In genomic region chr11:19432370-19433163, GRCh38 we compare ENCODE assay signal across 8 cellular contexts.
A peak's percentile ranks its signal among the peaks of the same experiment; 100 is the strongest.
DNase-seq lines count a peak whose midpoint lies in the region; ATAC-seq, FAIRE-seq and TF ChIP-seq lines count a peak whose summit lies in the region.

No MANE protein-coding gene starts in this region.

- H3K4me2 ChIP-seq in fibroblast of lung (ENCODE audit: extremely low read depth, insufficient read depth, low read length), result peak overlapping the region; percentile 44

- H3K9me3 ChIP-seq in fibroblast of lung (ENCODE audit: control insufficient read depth, insufficient read depth, low read depth, low read length), result no peaks in the 10 kb centered on the region

- peak; percentile 56 for ATAC-seq in GM21526 (IDR thresholded peaks at IDR 0.05; ENCODE audit: low FRiP score, unreplicated experiment)
- peak; percentile 39 for ATAC-seq in HG03575 (IDR thresholded peaks at IDR 0.05; ENCODE audit: extremely low read depth, insufficient number of reproducible peaks, low FRiP score, unreplicated experiment)

- no peak overlapping the region for H3K4me3 ChIP-seq in fibroblast of lung (replicated peaks in 1 of 4; ENCODE audit: control extremely low read depth in 1 of 4, insufficient read depth in 1 of 4, low read depth in 3 of 4, low read length in 4 of 4)

- H3K27me3 ChIP-seq in fibroblast of lung (ENCODE audit: control insufficient read depth, insufficient read depth, low read length), result no peaks in the 10 kb centered on the region

- no peak overlapping the region for H3K9ac ChIP-seq in fibroblast of lung (ENCODE audit: insufficient read depth, low read length)

- no peaks in the 10 kb centered on the region for H4K20me1 ChIP-seq in fibroblast of lung (ENCODE audit: control insufficient read depth, extremely low read depth, insufficient read depth, low read length)

- H3K4me1 ChIP-seq in fibroblast of lung (ENCODE audit: control insufficient read depth, extremely low read depth, insufficient read depth, low read length), result peaks cover 18% of the 10 kb centered on the region

- no peak for FAIRE-seq in frontal cortex (lab: Jason Lieb, UNC)

- no peaks in the 10 kb centered on the region for H3K79me2 ChIP-seq in fibroblast of lung (ENCODE audit: control insufficient read depth, insufficient read depth, low read length)

- peak overlapping the region; percentile 74 for H2AFZ ChIP-seq in fibroblast of lung (ENCODE audit: low read length)

- no peak for TF ChIP-seq CTCF in fibroblast of lung (conservative IDR thresholded peaks at IDR 0.05 in 1 of 2, IDR thresholded peaks at IDR 0.05 in 1 of 2; ENCODE audit: low read depth in 1 of 2, low read length in 2 of 2)

- peak overlapping the region; percentile 65 for H3K27ac ChIP-seq in fibroblast of lung (ENCODE audit: insufficient read depth, low read length)

- H3K36me3 ChIP-seq in fibroblast of lung (ENCODE audit: control insufficient read depth, insufficient read depth, low read length), result no peaks in the 10 kb centered on the region

- DNase-seq in GM03348 (ENCODE audit: low spot score), result peak; percentile 74
- peak; percentile 91 to 96 for DNase-seq in fibroblast of lung (ENCODE audit: low read depth in 2 of 2)
- no peak for DNase-seq in T-helper 9 cell
- DNase-seq in activated CD4-positive, alpha-beta T cell treated with anti-CD3 and anti-CD28 coated beads for 4 hours, result no peak
- DNase-seq in stimulated activated CD4-positive, alpha-beta T cell treated with anti-CD3 and anti-CD28 coated beads, Interleukin-2, amount 100 ng/mL, for 24 hours, result no peak
- DNase-seq in frontal cortex (ENCODE audit: low spot score in 2 of 2), result no peak

Comparison
In these comparisons a context has a peak if more than half of its experiments do, and no peak if none do; other contexts are left out.
1. DNase-seq: peak in GM03348 (single experiment) and fibroblast of lung (2 of 2); none in T-helper 9 cell (single experiment), activated CD4-positive, alpha-beta T cell treated with anti-CD3 and anti-CD28 coated beads for 4 hours (0 of 2), stimulated activated CD4-positive, alpha-beta T cell treated with anti-CD3 and anti-CD28 coated beads, Interleukin-2, amount 100 ng/mL, for 24 hours (0 of 2) and frontal cortex (0 of 2).